Comparison of ENCODE assay signal across 17 cellular contexts in genomic region chr6:106250997-106251396, GRCh38.
"Had no signal": no experiment of that assay in that cellular context is flagged by ENCODE, and none has a peak within 500 bp of the region (broad histone marks: within the 10 kb centered on the region; RNA-seq: fewer than 3 reads in every experiment).

No MANE protein-coding gene starts in this region.

- H3K4me1 ChIP-seq: suprapubic skin had no signal

- H3K27ac ChIP-seq: psoas muscle, suprapubic skin, transverse colon had no signal

- H3K27me3 ChIP-seq: suprapubic skin, transverse colon had no signal

- H3K4me3 ChIP-seq: psoas muscle, suprapubic skin, transverse colon had no signal

- ATAC-seq: activated CD8-positive, alpha-beta T cell treated with anti-CD3 and anti-CD28 coated beads for 36 hours; activated T-helper 17 cell treated with anti-CD3 and anti-CD28 coated beads, Interleukin-2, amount 50 U/mL, for 72 hours; effector memory CD8-positive, alpha-beta T cell; naive thymus-derived CD4-positive, alpha-beta T cell; psoas muscle; right cardiac atrium; stimulated activated naive CD8-positive, alpha-beta T cell treated with anti-CD3 and anti-CD28 coated beads, Interleukin-15, Interleukin-2, amounts not matched to agents 100 U/mL and 50 U/mL, for 24 hours; T-helper 17 cell had no signal

- DNase-seq: activated CD4-positive, alpha-beta T cell treated with anti-CD3 and anti-CD28 coated beads for 48 hours; activated CD8-positive, alpha-beta T cell treated with anti-CD3 and anti-CD28 coated beads for 36 hours; activated naive CD4-positive, alpha-beta T cell; activated T-cell treated with anti-CD3 and anti-CD28 coated beads, Interleukin-2, amount 50 U/mL, for 1 hour; caudate nucleus; effector memory CD8-positive, alpha-beta T cell; foreskin fibroblast; hippocampal formation; islet precursor cell; naive thymus-derived CD4-positive, alpha-beta T cell; psoas muscle; right cardiac atrium; stimulated activated naive CD8-positive, alpha-beta T cell treated with anti-CD3 and anti-CD28 coated beads, Interleukin-15, Interleukin-2, amounts not matched to agents 100 U/mL and 50 U/mL, for 24 hours; T-helper 17 cell; transverse colon had no signal

- H3K9me3 ChIP-seq: psoas muscle, suprapubic skin, transverse colon had no signal
